In genomic region chr9:69655065-69655464, GRCh38 we compare ENCODE assay signal across 19 cellular contexts. TPM values are rescaled to one million over a fixed set of nuclear protein-coding genes. Genes with fewer than 3 reads are reported as not detected.
DNase-seq lines count a peak whose midpoint lies in the region; TF ChIP-seq lines count a peak whose summit lies in the region.
"Had no signal": no experiment of that assay in that cellular context is flagged by ENCODE, and none has a peak within 500 bp of the region (broad histone marks: within the 10 kb centered on the region; RNA-seq: fewer than 3 reads in every experiment).

No MANE protein-coding gene starts in this region.

- no peaks in the 10 kb centered on the region for H3K4me1 ChIP-seq in MM.1S (ENCODE audit: low read length)
- H3K4me1 ChIP-seq: Caco-2 had no signal

- no peaks in the 10 kb centered on the region for H3K79me2 ChIP-seq in MM.1S (ENCODE audit: low read length)

- no peaks in the 10 kb centered on the region for H3F3A ChIP-seq in MM.1S (ENCODE audit: insufficient read depth, low read length)

- no peak overlapping the region for H2AFZ ChIP-seq in MM.1S (ENCODE audit: low read length)

- H3K27me3 Mint-ChIP-seq in chondrocyte (ENCODE audit: low read depth), result no peaks in the 10 kb centered on the region
- H3K27me3 Mint-ChIP-seq in type B pancreatic cell, result no peaks in the 10 kb centered on the region

- H3K4me2 ChIP-seq in MM.1S (ENCODE audit: low read depth, low read length), result no peak overlapping the region

- no peak overlapping the region for H3K9ac ChIP-seq in MM.1S (ENCODE audit: low read length)

- no peaks in the 10 kb centered on the region for H4K20me1 ChIP-seq in MM.1S (ENCODE audit: insufficient read depth, low read length)

- no peak overlapping the region for H3K4me3 Mint-ChIP-seq in chondrocyte (ENCODE audit: unreplicated experiment)
- no peak overlapping the region for H3K4me3 Mint-ChIP-seq in type B pancreatic cell
- H3K4me3 Mint-ChIP-seq: CD4-positive, CD25-positive, alpha-beta regulatory T cell had no signal

- H3K27ac ChIP-seq in MM.1S (ENCODE audit: low read length), result no peak overlapping the region
- H3K27ac ChIP-seq: 22Rv1, SJSA1 had no signal

- H3K27me3 ChIP-seq in MM.1S (replicated peaks; ENCODE audit: insufficient read depth, low read length), result no peaks in the 10 kb centered on the region
- H3K27me3 ChIP-seq: MG63, SJSA1 had no signal

- no peaks in the 10 kb centered on the region for H3K36me3 ChIP-seq in MM.1S (replicated peaks; ENCODE audit: insufficient read depth, low read length)
- H3K36me3 ChIP-seq: MG63, SJSA1 had no signal

- H3K9me3 Mint-ChIP-seq in chondrocyte (ENCODE audit: low read depth) (no peaks in the 10 kb centered on the region), type B pancreatic cell (no peaks in the 10 kb centered on the region)
- H3K9me3 Mint-ChIP-seq: CD4-positive, CD25-positive, alpha-beta regulatory T cell had no signal

- no peaks in the 10 kb centered on the region for H3K9me2 ChIP-seq in MM.1S (replicated peaks; ENCODE audit: insufficient read depth, low read length)

- H3K36me3 Mint-ChIP-seq in chondrocyte (ENCODE audit: low read depth) (no peaks in the 10 kb centered on the region), type B pancreatic cell (peaks cover 3% of the 10 kb centered on the region)
- H3K36me3 Mint-ChIP-seq: CD4-positive, CD25-positive, alpha-beta regulatory T cell had no signal

- no peak overlapping the region for H3K4me3 ChIP-seq in MM.1S (ENCODE audit: low read length)
- H3K4me3 ChIP-seq: MG63, SJSA1 had no signal

- no peaks in the 10 kb centered on the region for H3K9me3 ChIP-seq in MM.1S (replicated peaks; ENCODE audit: insufficient read depth, low read length)
- H3K9me3 ChIP-seq: Caco-2, MG63, SJSA1 had no signal

- DNase-seq in DMS53 (lab: John Stamatoyannopoulos, UW), result peak; percentile 5
- DNase-seq in DMS53 treated with DMSO at 0.1 percent for 48 hours (lab: John Stamatoyannopoulos, UW; ENCODE audit: unreplicated experiment), result no peak
- DNase-seq in MM.1S, result no peak
- no peak for DNase-seq in chondrocyte (ENCODE audit: low spot score)
- no peak for DNase-seq in type B pancreatic cell (ENCODE audit: extremely low spot score, unreplicated experiment)
- DNase-seq in NCI-H226, result no peak
- no peak for DNase-seq in anterior cingulate cortex (lab: John Stamatoyannopoulos, UW)
- DNase-seq in activated CD8-positive, alpha-beta memory T cell treated with anti-CD3 and anti-CD28 coated beads, Interleukin-2, amount 50 U/mL, for 48 hours, result no peak
- DNase-seq: Caco-2; CD4-positive, CD25-positive, alpha-beta regulatory T cell; EL; MG63; NCI-H1092 treated with DMSO at 0.1 percent for 48 hours; NCI-H2081 treated with DMSO at 0.1 percent for 48 hours; NCI-H510A treated with DMSO at 0.1 percent for 48 hours; NCI-H774; OCI-M1 had no signal

- TF ChIP-seq CTCF in MM.1S (IDR thresholded peaks at IDR 0.05; ENCODE audit: low read length) (0 out of 2 replicates have a peak, but pooled peaks have one; percentile 6), chondrocyte (IDR thresholded peaks at IDR 0.05) (peak; percentile 53), type B pancreatic cell (conservative IDR thresholded peaks at IDR 0.05) (peak; percentile 30)

- peaks cover 18% of the 10 kb centered on the region for H3K4me1 Mint-ChIP-seq in chondrocyte (ENCODE audit: low read depth)
- H3K4me1 Mint-ChIP-seq in type B pancreatic cell (ENCODE audit: unreplicated experiment), result peaks cover 3% of the 10 kb centered on the region
- H3K4me1 Mint-ChIP-seq: CD4-positive, CD25-positive, alpha-beta regulatory T cell had no signal

- H3K27ac Mint-ChIP-seq in chondrocyte (ENCODE audit: unreplicated experiment) (no peak overlapping the region), type B pancreatic cell (no peak overlapping the region)
- H3K27ac Mint-ChIP-seq: CD4-positive, CD25-positive, alpha-beta regulatory T cell had no signal

RNA-seq across cellular contexts. Expression of gene APBA1, which starts 17.1 kb away (rescaled TPM):
- total RNA-seq in chondrocyte (6.9 to 12.5 TPM (median 12.3 TPM) in 3 replicates), type B pancreatic cell (ENCODE audit: low replicate concordance) (6.3 and 6.9 TPM in 2 replicates)
